ENCODE assay signal across 10 cellular contexts in the genomic region with DNA sequence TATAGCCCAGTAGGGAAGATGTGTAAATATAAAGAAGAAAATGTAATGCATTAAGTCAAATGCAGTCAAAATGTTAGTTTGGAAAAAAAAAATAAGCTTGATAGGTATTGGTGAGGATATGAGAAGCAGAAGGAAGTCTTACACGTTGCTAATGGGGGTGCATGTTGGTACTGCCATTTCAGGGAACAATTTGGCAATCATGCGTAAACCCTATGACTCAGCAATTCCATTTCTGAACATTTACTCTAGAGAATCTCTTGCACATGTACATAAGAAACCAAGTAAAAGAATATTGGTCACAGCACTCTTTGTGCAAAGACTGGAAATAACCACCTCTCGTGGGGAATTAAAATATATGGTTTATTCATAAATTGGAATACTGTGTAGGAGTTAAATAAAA. TPM values are rescaled to one million over a fixed set of nuclear protein-coding genes. Genes with fewer than 3 reads are reported as not detected.
DNase-seq lines count a peak whose midpoint lies in the region; ATAC-seq and TF ChIP-seq lines count a peak whose summit lies in the region.
"Had no signal": no experiment of that assay in that cellular context is flagged by ENCODE, and none has a peak within 500 bp of the region (broad histone marks: within the 10 kb centered on the region; RNA-seq: fewer than 3 reads in every experiment).

No MANE protein-coding gene starts in this region.

- H3K4me3 ChIP-seq in thyroid gland (replicated peaks in 1 of 3): no peak overlapping the region
- H3K4me3 ChIP-seq: skin epidermis had no signal

- peaks cover 19% of the 10 kb centered on the region for H3K4me1 ChIP-seq in foreskin keratinocyte
- H3K4me1 ChIP-seq in thyroid gland: peaks cover 31% of the 10 kb centered on the region in 2 donors

- peak overlapping the region; percentile 80 for H3K27ac ChIP-seq in foreskin keratinocyte
- H3K27ac ChIP-seq in thyroid gland: peak overlapping the region; percentile 26 to 68 (median 28)
- H3K27ac ChIP-seq: 22Rv1 had no signal

- H3K27me3 ChIP-seq in foreskin keratinocyte: no peaks in the 10 kb centered on the region
- no peaks in the 10 kb centered on the region for H3K27me3 ChIP-seq in thyroid gland

- no peak for TF ChIP-seq POLR2A in thyroid gland (IDR thresholded peaks at IDR 0.05)

- no peaks in the 10 kb centered on the region for H3K9me3 ChIP-seq in thyroid gland

- no peaks in the 10 kb centered on the region for H3K36me3 ChIP-seq in thyroid gland

- 46 to 52% methylated on average over 3 of the region's 3 CpGs for WGBS in thyroid gland, 2 donors

- intact Hi-C loops in thyroid gland (cut with DNase I): no loop called here

- TF ChIP-seq CTCF in foreskin keratinocyte (conservative IDR thresholded peaks at IDR 0.05): no peak
- TF ChIP-seq CTCF in thyroid gland (IDR thresholded peaks at IDR 0.05): no peak

- DNase-seq in DMS 273 (lab: John Stamatoyannopoulos, UW; ENCODE audit: unreplicated experiment): peak; percentile 12
- no peak for DNase-seq in DMS 273 treated with DMSO at 0.1 percent for 48 hours (lab: John Stamatoyannopoulos, UW)
- peak; percentile 83 for DNase-seq in SKM-1 treated with dmso at 0.1 percent for 144 hours (lab: John Stamatoyannopoulos, UW; ENCODE audit: unreplicated experiment)
- peak; percentile 58 to 79 for DNase-seq in foreskin keratinocyte
- DNase-seq in thyroid gland: no peak
- DNase-seq in HuH-7.5 (ENCODE audit: low spot score): no peak
- no peak for DNase-seq in NCI-H128 (lab: John Stamatoyannopoulos, UW; ENCODE audit: unreplicated experiment)

- ATAC-seq in HG03060 (IDR thresholded peaks at IDR 0.05; ENCODE audit: low read depth, unreplicated experiment) (peak; percentile 23), foreskin keratinocyte (peak; percentile 60)

RNA-seq across cellular contexts. Expression of gene TIMP4, which starts 35.5 kb away (rescaled TPM):
- total RNA-seq in foreskin keratinocyte (0.14 TPM in 1 of 2 replicates, not detected in the other), thyroid gland (10 to 100 TPM; 25.4 to 35.3 (median 32.6) TPM)
- polyA plus RNA-seq in foreskin keratinocyte: 0.09 and 0.13 TPM in 2 replicates

Comparison
In these comparisons a context has a peak if more than half of its experiments do, and no peak if none do; other contexts are left out.
1. DNase-seq: peak in DMS 273 (single experiment), SKM-1 treated with dmso at 0.1 percent for 144 hours (single experiment) and foreskin keratinocyte (2 of 2); none in DMS 273 treated with DMSO at 0.1 percent for 48 hours (single experiment), thyroid gland (0 of 2), HuH-7.5 (single experiment) and NCI-H128 (single experiment).
2. RNA of gene TIMP4, which starts 35.5 kb away (total RNA-seq): 25.4 to 35.3 TPM in thyroid gland; 0.14 TPM in foreskin keratinocyte; every median in the first group is over 10 times any median in the second.